23 cellular contexts compared by ENCODE assay signal in genomic region chr2:9965119-9965822, GRCh38. TPM values are rescaled to one million over a fixed set of nuclear protein-coding genes. Genes with fewer than 3 reads are reported as not detected.
DNase-seq lines count a peak whose midpoint lies in the region; ATAC-seq and TF ChIP-seq lines count a peak whose summit lies in the region.
"Had no signal": no experiment of that assay in that cellular context is flagged by ENCODE, and none has a peak within 500 bp of the region (broad histone marks: within the 10 kb centered on the region; RNA-seq: fewer than 3 reads in every experiment).

No MANE protein-coding gene starts in this region.

- H3K27ac Mint-ChIP-seq in activated naive CD8-positive, alpha-beta T cell, result peak overlapping the region; percentile 2
- no peak overlapping the region for H3K27ac Mint-ChIP-seq in activated naive CD8-positive, alpha-beta T cell treated with anti-CD3 and anti-CD28 coated beads, Interleukin-2, amount 50 U/mL, for 24 hours
- peak overlapping the region; percentile 60 for H3K27ac Mint-ChIP-seq in activated T-helper 2 cell treated with anti-CD3 and anti-CD28 coated beads, Interferon-gamma antibody, Interleukin-2, Interleukin-4, amounts not matched to agents 10 μg/mL and 5 μg/mL and 100 μg/mL, durations not matched to agents 14 hours and 24 hours and 36 hours
- H3K27ac Mint-ChIP-seq: mesothelial cell of epicardium; stimulated activated naive CD8-positive, alpha-beta T cell treated with anti-CD3 and anti-CD28 coated beads, Interleukin-15, Interleukin-2, amounts not matched to agents 100 ng/mL and 50 ng/mL, for 24 hours had no signal

- H3K9me2 ChIP-seq in MM.1S (replicated peaks; ENCODE audit: insufficient read depth, low read length), result no peaks in the 10 kb centered on the region

- no peak for TF ChIP-seq POLR2A in gastrocnemius medialis (IDR thresholded peaks at IDR 0.05)

- H3K27me3 ChIP-seq in MM.1S (replicated peaks; ENCODE audit: insufficient read depth, low read length), result no peaks in the 10 kb centered on the region
- no peaks in the 10 kb centered on the region for H3K27me3 ChIP-seq in gastrocnemius medialis
- H3K27me3 ChIP-seq: brain microvascular endothelial cell, tibial artery had no signal

- H3F3A ChIP-seq in MM.1S (ENCODE audit: insufficient read depth, low read length), result peaks cover 25% of the 10 kb centered on the region

- H3K27ac ChIP-seq in MM.1S (ENCODE audit: low read length) (peak overlapping the region; percentile 78), gastrocnemius medialis (no peak overlapping the region)
- H3K27ac ChIP-seq: brain microvascular endothelial cell, KMS-11, RWPE1, tibial artery had no signal

- no peak for DNase-seq in activated naive CD8-positive, alpha-beta T cell treated with anti-CD3 and anti-CD28 coated beads, Interleukin-2, amount 50 U/mL, for 24 hours
- peak; percentile 81 for DNase-seq in MM.1S
- no peak for DNase-seq in activated T-helper 2 cell treated with anti-CD3 and anti-CD28 coated beads, Interferon-gamma antibody, Interleukin-2, Interleukin-4, amounts not matched to agents 10 μg/mL and 5 μg/mL and 100 μg/mL, durations not matched to agents 14 hours and 24 hours and 36 hours (ENCODE audit: low spot score)
- no peak for DNase-seq in gastrocnemius medialis
- no peak for DNase-seq in ureter (ENCODE audit: low spot score)
- no peak for DNase-seq in iPS-NIHi11 (ENCODE audit: low spot score)
- DNase-seq: activated effector memory CD4-positive, alpha-beta T cell treated with Interleukin-2 at 50 U/mL for 16 hours; amniotic stem cell; brain microvascular endothelial cell; Caco-2; DMS79 treated with DMSO at 0.1 percent for 48 hours; glutamatergic neuron; kidney; naive B cell; NCI-H1436 treated with DMSO at 0.1 percent for 48 hours; NCI-H2107; NCI-H748 treated with DMSO at 0.1 percent for 48 hours; tibial artery had no signal

- H3K4me1 ChIP-seq in MM.1S (ENCODE audit: low read length) (peaks cover 40% of the 10 kb centered on the region), gastrocnemius medialis (no peaks in the 10 kb centered on the region)

- H3K36me3 ChIP-seq in MM.1S (replicated peaks; ENCODE audit: insufficient read depth, low read length) (no peaks in the 10 kb centered on the region), gastrocnemius medialis (no peaks in the 10 kb centered on the region)
- H3K36me3 ChIP-seq: brain microvascular endothelial cell had no signal

- no peak overlapping the region for H3K4me3 Mint-ChIP-seq in activated naive CD8-positive, alpha-beta T cell
- H3K4me3 Mint-ChIP-seq in activated naive CD8-positive, alpha-beta T cell treated with anti-CD3 and anti-CD28 coated beads, Interleukin-2, amount 50 U/mL, for 24 hours, result no peak overlapping the region
- H3K4me3 Mint-ChIP-seq in activated T-helper 2 cell treated with anti-CD3 and anti-CD28 coated beads, Interferon-gamma antibody, Interleukin-2, Interleukin-4, amounts not matched to agents 10 μg/mL and 5 μg/mL and 100 μg/mL, durations not matched to agents 14 hours and 24 hours and 36 hours (ENCODE audit: low read depth), result no peak overlapping the region
- H3K4me3 Mint-ChIP-seq: mesothelial cell of epicardium; naive B cell; stimulated activated naive CD8-positive, alpha-beta T cell treated with anti-CD3 and anti-CD28 coated beads, Interleukin-15, Interleukin-2, amounts not matched to agents 100 ng/mL and 50 ng/mL, for 24 hours had no signal

- H3K36me3 Mint-ChIP-seq in activated naive CD8-positive, alpha-beta T cell, result no peaks in the 10 kb centered on the region
- H3K36me3 Mint-ChIP-seq in activated naive CD8-positive, alpha-beta T cell treated with anti-CD3 and anti-CD28 coated beads, Interleukin-2, amount 50 U/mL, for 24 hours (ENCODE audit: low read depth), result no peaks in the 10 kb centered on the region
- peaks cover 2% of the 10 kb centered on the region for H3K36me3 Mint-ChIP-seq in activated T-helper 2 cell treated with anti-CD3 and anti-CD28 coated beads, Interferon-gamma antibody, Interleukin-2, Interleukin-4, amounts not matched to agents 10 μg/mL and 5 μg/mL and 100 μg/mL, durations not matched to agents 14 hours and 24 hours and 36 hours (ENCODE audit: low read depth)
- H3K36me3 Mint-ChIP-seq: naive B cell had no signal

- H3K9me3 Mint-ChIP-seq in activated naive CD8-positive, alpha-beta T cell (ENCODE audit: low read depth), result no peaks in the 10 kb centered on the region
- H3K9me3 Mint-ChIP-seq in activated naive CD8-positive, alpha-beta T cell treated with anti-CD3 and anti-CD28 coated beads, Interleukin-2, amount 50 U/mL, for 24 hours, result no peaks in the 10 kb centered on the region
- no peaks in the 10 kb centered on the region for H3K9me3 Mint-ChIP-seq in activated T-helper 2 cell treated with anti-CD3 and anti-CD28 coated beads, Interferon-gamma antibody, Interleukin-2, Interleukin-4, amounts not matched to agents 10 μg/mL and 5 μg/mL and 100 μg/mL, durations not matched to agents 14 hours and 24 hours and 36 hours
- H3K9me3 Mint-ChIP-seq: mesothelial cell of epicardium; naive B cell; stimulated activated naive CD8-positive, alpha-beta T cell treated with anti-CD3 and anti-CD28 coated beads, Interleukin-15, Interleukin-2, amounts not matched to agents 100 ng/mL and 50 ng/mL, for 24 hours had no signal

- no peaks in the 10 kb centered on the region for H4K20me1 ChIP-seq in MM.1S (ENCODE audit: insufficient read depth, low read length)

- H3K4me3 ChIP-seq in MM.1S (ENCODE audit: low read length), result peak overlapping the region; percentile 41
- H3K4me3 ChIP-seq in gastrocnemius medialis, result no peak overlapping the region
- H3K4me3 ChIP-seq: tibial artery had no signal

- no peak for TF ChIP-seq CTCF in MM.1S (IDR thresholded peaks at IDR 0.05; ENCODE audit: low read length)
- TF ChIP-seq CTCF in gastrocnemius medialis (IDR thresholded peaks at IDR 0.05 in 4 of 5, conservative IDR thresholded peaks at IDR 0.05 in 1 of 5), result no peak

- intact Hi-C loops in activated T-helper 2 cell treated with anti-CD3 and anti-CD28 coated beads, Interferon-gamma antibody, Interleukin-2, Interleukin-4, amounts not matched to agents 10 μg/mL and 5 μg/mL and 100 μg/mL, durations not matched to agents 14 hours and 24 hours and 36 hours (cut with micrococcal nuclease), result no loop called here
- intact Hi-C loops in gastrocnemius medialis (cut with DNase I; ENCODE audit: low total_unique reads), result no loop called here

- no peaks in the 10 kb centered on the region for H3K79me2 ChIP-seq in MM.1S (ENCODE audit: low read length)

- H2AFZ ChIP-seq in MM.1S (ENCODE audit: low read length), result peak overlapping the region; percentile 37

- peak overlapping the region; percentile 34 for H3K9ac ChIP-seq in MM.1S (ENCODE audit: low read length)
- H3K9ac ChIP-seq: KMS-11 had no signal

- ATAC-seq in activated naive CD8-positive, alpha-beta T cell treated with anti-CD3 and anti-CD28 coated beads, Interleukin-2, amount 50 U/mL, for 24 hours, result no peak
- ATAC-seq in gastrocnemius medialis, result no peak

- H3K9me3 ChIP-seq in MM.1S (replicated peaks; ENCODE audit: insufficient read depth, low read length) (no peaks in the 10 kb centered on the region), gastrocnemius medialis (no peaks in the 10 kb centered on the region)
- H3K9me3 ChIP-seq: Caco-2, tibial artery had no signal

- H3K4me1 Mint-ChIP-seq in activated naive CD8-positive, alpha-beta T cell (ENCODE audit: low read depth), result peaks cover 10% of the 10 kb centered on the region
- H3K4me1 Mint-ChIP-seq in activated naive CD8-positive, alpha-beta T cell treated with anti-CD3 and anti-CD28 coated beads, Interleukin-2, amount 50 U/mL, for 24 hours, result peaks cover 6% of the 10 kb centered on the region
- peaks cover 22% of the 10 kb centered on the region for H3K4me1 Mint-ChIP-seq in activated T-helper 2 cell treated with anti-CD3 and anti-CD28 coated beads, Interferon-gamma antibody, Interleukin-2, Interleukin-4, amounts not matched to agents 10 μg/mL and 5 μg/mL and 100 μg/mL, durations not matched to agents 14 hours and 24 hours and 36 hours (ENCODE audit: low read depth)

- peak overlapping the region; percentile 56 for H3K4me2 ChIP-seq in MM.1S (ENCODE audit: low read depth, low read length)
- H3K4me2 ChIP-seq: KMS-11 had no signal

- H3K27me3 Mint-ChIP-seq in activated naive CD8-positive, alpha-beta T cell, result peaks cover 2% of the 10 kb centered on the region
- peaks cover 1% of the 10 kb centered on the region for H3K27me3 Mint-ChIP-seq in activated naive CD8-positive, alpha-beta T cell treated with anti-CD3 and anti-CD28 coated beads, Interleukin-2, amount 50 U/mL, for 24 hours
- peaks cover 3% of the 10 kb centered on the region for H3K27me3 Mint-ChIP-seq in activated T-helper 2 cell treated with anti-CD3 and anti-CD28 coated beads, Interferon-gamma antibody, Interleukin-2, Interleukin-4, amounts not matched to agents 10 μg/mL and 5 μg/mL and 100 μg/mL, durations not matched to agents 14 hours and 24 hours and 36 hours (ENCODE audit: low read depth)

- in situ Hi-C loops in gastrocnemius medialis (cut with MboI; ENCODE audit: low sequenced_read_pairs in 4 of 4), result no loop called here

RNA-seq across cellular contexts. Expression of gene GRHL1, which starts 13.8 kb away (rescaled TPM):
- 0.90 and 1.4 TPM in 2 replicates for total RNA-seq in activated T-helper 2 cell treated with anti-CD3 and anti-CD28 coated beads, Interferon-gamma antibody, Interleukin-2, Interleukin-4, amounts not matched to agents 10 μg/mL and 5 μg/mL and 100 μg/mL, durations not matched to agents 14 hours and 24 hours and 36 hours
- 1 to 10 TPM in 1 of 4 donors, under 1 TPM in 3; 0.29 to 1.0 (median 0.75) TPM for total RNA-seq in gastrocnemius medialis
- 61.6 TPM for total RNA-seq in ureter

Comparison
In these comparisons a context has a peak if more than half of its experiments do, and no peak if none do; other contexts are left out.
1. RNA of gene GRHL1, which starts 13.8 kb away (total RNA-seq): 61.6 TPM in ureter (single experiment); 0.90 to 1.4 TPM in activated T-helper 2 cell treated with anti-CD3 and anti-CD28 coated beads, Interferon-gamma antibody, Interleukin-2, Interleukin-4, amounts not matched to agents 10 μg/mL and 5 μg/mL and 100 μg/mL, durations not matched to agents 14 hours and 24 hours and 36 hours and 0.29 to 1.0 TPM in gastrocnemius medialis; every median in the first group is over 10 times any median in the second.